In the genomic region with DNA sequence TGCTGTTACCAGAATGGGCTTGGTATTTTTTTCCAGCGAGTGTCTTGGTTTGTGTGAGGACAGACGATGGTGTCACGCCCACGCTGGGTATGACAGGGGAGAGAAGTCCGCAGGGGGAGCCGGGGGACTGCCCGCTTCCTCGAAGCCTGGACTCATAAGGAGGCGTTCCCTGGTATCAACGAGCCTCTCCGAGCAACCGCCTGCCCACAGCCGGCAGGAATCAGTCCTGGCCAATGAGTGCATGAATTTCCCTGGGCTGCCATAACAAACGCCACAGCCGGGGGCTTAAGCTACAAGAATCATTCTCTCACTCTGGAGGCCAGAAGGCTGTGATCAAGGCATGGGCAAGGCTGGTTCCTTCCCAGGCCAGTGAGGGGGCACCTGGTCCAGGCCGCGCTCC, we compare ENCODE assay signal across 25 cellular contexts. TPM values are rescaled to one million over a fixed set of nuclear protein-coding genes. Genes with fewer than 3 reads are reported as not detected.
"Had no signal": no experiment of that assay in that cellular context is flagged by ENCODE, and none has a peak within 500 bp of the region (broad histone marks: within the 10 kb centered on the region; RNA-seq: fewer than 3 reads in every experiment).

No MANE protein-coding gene starts in this region.

- DNase-seq: activated CD4-positive, alpha-beta T cell treated with anti-CD3 and anti-CD28 coated beads for 4 hours; activated CD4-positive, alpha-beta T cell treated with anti-CD3 and anti-CD28 coated beads, Interleukin-2, amount 50 U/mL, for 48 hours; activated CD4-positive, CD25-positive, alpha-beta regulatory T cell; activated naive CD4-positive, alpha-beta T cell treated with Interleukin-2 at 50 U/mL for 16 hours; activated naive CD8-positive, alpha-beta T cell treated with anti-CD3 and anti-CD28 coated beads for 36 hours; activated T-cell treated with anti-CD3 and anti-CD28 coated beads, Interleukin-2, amount 50 U/mL, for 48 hours; colonic mucosa; dorsolateral prefrontal cortex; esophagus squamous epithelium; gastrocnemius medialis; head of caudate nucleus; left ventricle myocardium inferior; midbrain; natural killer cell; pancreas; right cardiac atrium; stimulated activated CD4-positive, alpha-beta T cell treated with anti-CD3 and anti-CD28 coated beads, Interleukin-12 subunit alpha, Interleukin-12 subunit beta, amount 100 ng/mL, for 4 hours; stimulated activated CD4-positive, alpha-beta T cell treated with anti-CD3 and anti-CD28 coated beads, Interleukin-4, amount 100 ng/mL, for 4 hours; substantia nigra; T-helper 17 cell; thyroid gland; upper lobe of right lung had no signal

- ATAC-seq: gastrocnemius medialis, natural killer cell, pancreas, right cardiac atrium, T-helper 17 cell, upper lobe of right lung had no signal

- H3K27ac ChIP-seq: breast epithelium, colonic mucosa, dorsolateral prefrontal cortex, esophagus squamous epithelium, gastrocnemius medialis, left ventricle myocardium inferior, neutrophil, pancreas, thyroid gland, upper lobe of right lung had no signal

- H3K36me3 ChIP-seq: breast epithelium, colonic mucosa, esophagus squamous epithelium, gastrocnemius medialis, left ventricle myocardium inferior, neutrophil, pancreas, thyroid gland, upper lobe of right lung had no signal

- H3K4me3 ChIP-seq: breast epithelium, colonic mucosa, dorsolateral prefrontal cortex, esophagus squamous epithelium, gastrocnemius medialis, left ventricle myocardium inferior, pancreas, thyroid gland, upper lobe of right lung had no signal

- H3K4me1 ChIP-seq: breast epithelium, colonic mucosa, thyroid gland had no signal

- H3K9me3 ChIP-seq: breast epithelium, colonic mucosa, esophagus squamous epithelium, gastrocnemius medialis, left ventricle myocardium inferior, neutrophil, pancreas, thyroid gland, upper lobe of right lung had no signal

- H3K27me3 ChIP-seq: colonic mucosa, gastrocnemius medialis, thyroid gland, upper lobe of right lung had no signal

RNA-seq across cellular contexts. Expression of gene JPH3, which starts 26.1 kb away (rescaled TPM):
- total RNA-seq: gastrocnemius medialis, natural killer cell, skeletal muscle tissue had no signal
